In the genomic region with DNA sequence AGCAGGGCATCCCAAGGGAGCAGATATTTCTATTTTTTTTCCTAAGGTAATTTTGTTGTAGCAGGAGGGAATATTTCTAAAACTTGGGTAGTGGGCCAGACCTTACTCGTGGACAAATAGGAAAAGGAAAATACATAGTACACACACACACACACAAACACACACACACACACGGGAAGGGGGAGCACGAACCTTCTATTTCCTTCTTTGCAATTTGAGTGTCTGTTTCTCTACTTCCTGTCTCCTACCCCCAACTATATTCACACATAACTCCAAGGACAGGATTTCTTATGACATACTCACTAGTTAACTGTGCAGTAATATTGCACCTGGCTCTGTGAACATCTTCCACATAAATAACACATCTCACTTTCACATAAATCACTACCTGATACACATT, we compare ENCODE assay signal across 8 cellular contexts. TPM values are rescaled to one million over a fixed set of nuclear protein-coding genes. Genes with fewer than 3 reads are reported as not detected.
A peak's percentile ranks its signal among the peaks of the same experiment; 100 is the strongest.
DNase-seq lines count a peak whose midpoint lies in the region; ATAC-seq, FAIRE-seq and TF ChIP-seq lines count a peak whose summit lies in the region.

No MANE protein-coding gene starts in this region.

- no peak for TF ChIP-seq CTCF in HEK293 (tag by site-specific recombination; IDR thresholded peaks at IDR 0.05)

- no peak for FAIRE-seq in RCC 7860 (lab: Jason Lieb, UNC)

- H3K36me3 Mint-ChIP-seq in T-cell, result peaks cover 3% of the 10 kb centered on the region
- peaks cover 12% of the 10 kb centered on the region for H3K36me3 Mint-ChIP-seq in stimulated activated memory B cell treated with anti-CD40 and anti-IgM and Interleukin-4, amounts not matched to agents 10 μg/mL and 1 μg/mL and 100 μg/mL, for 72 hours

- H3K9me3 Mint-ChIP-seq in T-cell, result no peaks in the 10 kb centered on the region
- no peaks in the 10 kb centered on the region for H3K9me3 Mint-ChIP-seq in stimulated activated memory B cell treated with anti-CD40 and anti-IgM and Interleukin-4, amounts not matched to agents 10 μg/mL and 1 μg/mL and 100 μg/mL, for 72 hours

- peak overlapping the region; percentile 84 to 87 (median 86) for H3K4me3 Mint-ChIP-seq in T-cell
- peak overlapping the region; percentile 81 for H3K4me3 Mint-ChIP-seq in stimulated activated memory B cell treated with anti-CD40 and anti-IgM and Interleukin-4, amounts not matched to agents 10 μg/mL and 1 μg/mL and 100 μg/mL, for 72 hours

- H3K9me3 ChIP-seq in HEK293 (ENCODE audit: control insufficient read depth, insufficient read depth, low read depth, low read length), result no peaks in the 10 kb centered on the region

- peaks cover 44% of the 10 kb centered on the region for H3K4me1 ChIP-seq in HEK293 (ENCODE audit: control insufficient read depth, insufficient read depth, low read length)

- peak overlapping the region; percentile 77 to 95 for H3K27ac Mint-ChIP-seq in T-cell
- H3K27ac Mint-ChIP-seq in stimulated activated memory B cell treated with anti-CD40 and anti-IgM and Interleukin-4, amounts not matched to agents 10 μg/mL and 1 μg/mL and 100 μg/mL, for 72 hours, result peak overlapping the region; percentile 81

- ATAC-seq in T-cell (replicated peaks in 1 of 4) (no peak), HG02981 (IDR thresholded peaks at IDR 0.05; ENCODE audit: unreplicated experiment) (no peak)
- ATAC-seq in stimulated activated memory B cell treated with anti-CD40 and anti-IgM and Interleukin-4, amounts not matched to agents 10 μg/mL and 1 μg/mL and 100 μg/mL, for 72 hours, result no peak

- H3K36me3 ChIP-seq in HEK293 (ENCODE audit: control insufficient read depth in 2 of 2, insufficient read depth in 1 of 2, low read length in 2 of 2), result peaks cover 8 to 11% of the 10 kb centered on the region in 2 experiments; a peak in 2 of 3 replicates

- H3K4me3 ChIP-seq in HEK293 (ENCODE audit: low read depth, low read length), result no peak overlapping the region

- peak overlapping the region; percentile 73; the same call in 1 of the 2 replicates for H3K27ac ChIP-seq in HEK293 (ENCODE audit: extremely low read depth, low read depth, low read length)

- no peaks in the 10 kb centered on the region for H3K27me3 Mint-ChIP-seq in T-cell
- no peaks in the 10 kb centered on the region for H3K27me3 Mint-ChIP-seq in stimulated activated memory B cell treated with anti-CD40 and anti-IgM and Interleukin-4, amounts not matched to agents 10 μg/mL and 1 μg/mL and 100 μg/mL, for 72 hours

- CTCF ChIA-PET in HEK293 (lab: Yijun Ruan, JAX), result interaction anchor here (0.6 to 2.9 kb wide), 3 partner anchors 17 to 61 kb away, joined by 3 to 9 read pairs (median 4); a partner anchor contains a TSS
- CTCF ChIA-PET in T-cell (lab: Charles Lee), result interaction anchor here in 1 of 2 donors (2.2 kb wide), 1 partner anchor 17 kb away, joined by 6 read pairs; a partner anchor contains a TSS

- peaks cover 65 to 68% (median 67%) of the 10 kb centered on the region in 3 donors for H3K4me1 Mint-ChIP-seq in T-cell
- H3K4me1 Mint-ChIP-seq in stimulated activated memory B cell treated with anti-CD40 and anti-IgM and Interleukin-4, amounts not matched to agents 10 μg/mL and 1 μg/mL and 100 μg/mL, for 72 hours, result peaks cover 63% of the 10 kb centered on the region

- no peak for DNase-seq in T-cell
- peak; percentile 29 for DNase-seq in globus pallidus (ENCODE audit: low spot score)
- DNase-seq in NCI-H146 (lab: John Stamatoyannopoulos, UW), result no peak
- no peak for DNase-seq in RCC 7860 (ENCODE audit: low spot score)
- no peak for DNase-seq in DMS79 (lab: John Stamatoyannopoulos, UW)

- POLR2A ChIA-PET in HEK293 (lab: Yijun Ruan, JAX) (interaction anchor here (0.6 to 2.0 kb wide), 5 partner anchors 12 to 702 kb away, joined by 3 to 9 read pairs (median 8); no protein-coding TSS in a partner anchor), T-cell (lab: Charles Lee) (no interaction called here)

TF ChIP-seq in HEK293, 187 proteins besides CTCF, POLR2A, EP300 and RAD21:
- TF ChIP-seq, protein P1, sequence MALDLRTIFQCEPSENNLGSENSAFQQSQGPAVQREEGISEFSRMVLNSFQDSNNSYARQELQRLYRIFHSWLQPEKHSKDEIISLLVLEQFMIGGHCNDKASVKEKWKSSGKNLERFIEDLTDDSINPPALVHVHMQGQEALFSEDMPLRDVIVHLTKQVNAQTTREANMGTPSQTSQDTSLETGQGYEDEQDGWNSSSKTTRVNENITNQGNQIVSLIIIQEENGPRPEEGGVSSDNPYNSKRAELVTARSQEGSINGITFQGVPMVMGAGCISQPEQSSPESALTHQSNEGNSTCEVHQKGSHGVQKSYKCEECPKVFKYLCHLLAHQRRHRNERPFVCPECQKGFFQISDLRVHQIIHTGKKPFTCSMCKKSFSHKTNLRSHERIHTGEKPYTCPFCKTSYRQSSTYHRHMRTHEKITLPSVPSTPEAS (tag by site-specific recombination; IDR thresholded peaks at IDR 0.05), result peak; percentile 80
- no peak for TF ChIP-seq BCL11A (tag by site-specific recombination; IDR thresholded peaks at IDR 0.05; ENCODE audit: low read depth)
- TF ChIP-seq ZNF10 (tag by site-specific recombination; IDR thresholded peaks at IDR 0.05), result peak; percentile 86
- TF ChIP-seq ZNF211 (tag by site-specific recombination; IDR thresholded peaks at IDR 0.05; ENCODE audit: low read depth), result no peak
- TF ChIP-seq, protein P2, sequence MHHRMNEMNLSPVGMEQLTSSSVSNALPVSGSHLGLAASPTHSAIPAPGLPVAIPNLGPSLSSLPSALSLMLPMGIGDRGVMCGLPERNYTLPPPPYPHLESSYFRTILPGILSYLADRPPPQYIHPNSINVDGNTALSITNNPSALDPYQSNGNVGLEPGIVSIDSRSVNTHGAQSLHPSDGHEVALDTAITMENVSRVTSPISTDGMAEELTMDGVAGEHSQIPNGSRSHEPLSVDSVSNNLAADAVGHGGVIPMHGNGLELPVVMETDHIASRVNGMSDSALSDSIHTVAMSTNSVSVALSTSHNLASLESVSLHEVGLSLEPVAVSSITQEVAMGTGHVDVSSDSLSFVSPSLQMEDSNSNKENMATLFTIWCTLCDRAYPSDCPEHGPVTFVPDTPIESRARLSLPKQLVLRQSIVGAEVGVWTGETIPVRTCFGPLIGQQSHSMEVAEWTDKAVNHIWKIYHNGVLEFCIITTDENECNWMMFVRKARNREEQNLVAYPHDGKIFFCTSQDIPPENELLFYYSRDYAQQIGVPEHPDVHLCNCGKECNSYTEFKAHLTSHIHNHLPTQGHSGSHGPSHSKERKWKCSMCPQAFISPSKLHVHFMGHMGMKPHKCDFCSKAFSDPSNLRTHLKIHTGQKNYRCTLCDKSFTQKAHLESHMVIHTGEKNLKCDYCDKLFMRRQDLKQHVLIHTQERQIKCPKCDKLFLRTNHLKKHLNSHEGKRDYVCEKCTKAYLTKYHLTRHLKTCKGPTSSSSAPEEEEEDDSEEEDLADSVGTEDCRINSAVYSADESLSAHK (tag by site-specific recombination; IDR thresholded peaks at IDR 0.05), result 0 out of 2 replicates have a peak, but pooled peaks have one; percentile 21
- TF ChIP-seq ZNF521 (tag by site-specific recombination; IDR thresholded peaks at IDR 0.05), result no peak
TF ChIP-seq in HEK293: peak in this region for 3.

RNA-seq across cellular contexts. Expression of a gene that starts 4.4 kb away (rescaled TPM):
- total RNA-seq in T-cell, result 100 to 1,000 TPM; 120 to 147 (median 126) TPM

RNA-seq across cellular contexts. Expression of a gene that starts 17.1 kb away (rescaled TPM):
- total RNA-seq in T-cell, result 10 to 100 TPM; 33.5 to 55.1 (median 51.4) TPM

RNA-seq across cellular contexts. Expression of a gene that starts 36.4 kb away (rescaled TPM):
- total RNA-seq in T-cell, result 10 to 100 TPM; 40.7 to 69.8 (median 62.4) TPM

RNA-seq across cellular contexts. Expression of a gene that starts 50.6 kb away (rescaled TPM):
- 10 to 100 TPM; 12.5 to 33.4 (median 26.7) TPM for total RNA-seq in T-cell

RNA-seq across cellular contexts. Expression of a gene that starts 59.8 kb away (rescaled TPM):
- total RNA-seq in T-cell, result 10 to 100 TPM; 26.4 to 30.0 (median 27.2) TPM
